Comparison of ENCODE assay signal across 19 cellular contexts in the genomic region with DNA sequence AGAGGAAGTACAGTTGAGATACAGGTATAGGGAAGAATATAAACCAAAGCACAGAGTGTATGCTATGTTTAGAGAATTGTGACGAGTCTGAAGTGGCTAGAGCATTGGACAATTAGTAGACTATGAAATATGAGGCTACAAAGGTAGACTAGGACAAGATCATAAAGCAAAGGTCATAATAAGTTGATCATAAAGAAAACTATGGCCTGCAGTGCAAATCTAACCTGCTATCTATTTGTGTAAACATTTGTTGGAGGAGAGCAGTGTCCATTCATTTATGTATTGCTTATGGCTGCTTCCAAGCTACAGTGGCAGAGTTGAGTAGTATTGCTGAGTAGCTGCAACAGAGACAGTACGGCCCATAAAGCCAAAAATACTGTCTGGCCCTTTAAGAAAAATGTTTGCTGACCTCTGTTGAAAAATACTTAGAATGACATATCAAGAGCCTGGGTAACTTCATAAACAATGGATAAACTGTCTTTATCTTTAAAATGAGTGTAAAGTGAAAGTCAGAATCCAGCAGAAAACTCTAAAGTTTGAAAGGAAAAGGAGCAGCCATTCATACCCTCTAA. TPM values are rescaled to one million over a fixed set of nuclear protein-coding genes. Genes with fewer than 3 reads are reported as not detected.
"Had no signal": no experiment of that assay in that cellular context is flagged by ENCODE, and none has a peak within 500 bp of the region (broad histone marks: within the 10 kb centered on the region; RNA-seq: fewer than 3 reads in every experiment).

No MANE protein-coding gene starts in this region.

- H3K27me3 ChIP-seq: tibial artery, uterus had no signal

- H3K4me3 ChIP-seq: tibial artery, uterus had no signal

- H3K9me3 ChIP-seq: tibial artery, uterus had no signal

- H3K27ac ChIP-seq: tibial artery, uterus had no signal

- H3K4me1 Mint-ChIP-seq: activated T-helper 17 cell treated with anti-CD3 and anti-CD28 coated beads, Interleukin-2, amount 50 U/mL, for 72 hours; memory B cell had no signal

- ATAC-seq: activated CD4-positive, CD25-positive, alpha-beta regulatory T cell treated with anti-CD3 and anti-CD28 coated beads, Interleukin-2, amount 50 U/mL, for 24 hours; left ventricle myocardium superior had no signal

- DNase-seq: activated CD4-positive, alpha-beta T cell treated with anti-CD3 and anti-CD28 coated beads, Interleukin-2, amount 50 U/mL, for 1 hour; activated naive CD4-positive, alpha-beta T cell treated with Interleukin-2 at 50 U/mL for 16 hours; hypothalamus; kidney; left ventricle myocardium superior; posterior cingulate gyrus; retina; stimulated activated CD4-positive, alpha-beta T cell treated with anti-CD3 and anti-CD28 coated beads, Interleukin-2, amount 100 ng/mL, for 48 hours; stimulated activated naive CD4-positive, alpha-beta T cell; tibial artery; uterus had no signal

- H3K4me3 Mint-ChIP-seq: activated T-helper 17 cell treated with anti-CD3 and anti-CD28 coated beads, Interleukin-2, amount 50 U/mL, for 72 hours; memory B cell; natural killer cell treated with Interleukin-12 subunit alpha and Interleukin-12 subunit beta and Interleukin-15 and Interleukin-18, amount 100 ng/mL, for 72 hours; T-helper 2 cell treated with Interferon-gamma antibody and Interleukin-4, amounts not matched to agents 5 μg/mL and 100 μg/mL, for 36 hours had no signal

- H3K36me3 Mint-ChIP-seq: memory B cell; natural killer cell treated with Interleukin-12 subunit alpha and Interleukin-12 subunit beta and Interleukin-15 and Interleukin-18, amount 100 ng/mL, for 72 hours had no signal

- H3K27ac Mint-ChIP-seq: activated T-helper 17 cell treated with anti-CD3 and anti-CD28 coated beads, Interleukin-2, amount 50 U/mL, for 72 hours; memory B cell; natural killer cell treated with Interleukin-12 subunit alpha and Interleukin-12 subunit beta and Interleukin-15 and Interleukin-18, amount 100 ng/mL, for 72 hours; T-helper 2 cell treated with Interferon-gamma antibody and Interleukin-4, amounts not matched to agents 5 μg/mL and 100 μg/mL, for 36 hours had no signal

- H3K4me1 ChIP-seq: tibial artery, uterus had no signal

- H3K36me3 ChIP-seq: tibial artery, uterus had no signal

- H3K9me3 Mint-ChIP-seq: activated T-helper 17 cell treated with anti-CD3 and anti-CD28 coated beads, Interleukin-2, amount 50 U/mL, for 72 hours; memory B cell; natural killer cell treated with Interleukin-12 subunit alpha and Interleukin-12 subunit beta and Interleukin-15 and Interleukin-18, amount 100 ng/mL, for 72 hours; T-helper 2 cell treated with Interferon-gamma antibody and Interleukin-4, amounts not matched to agents 5 μg/mL and 100 μg/mL, for 36 hours had no signal

RNA-seq across cellular contexts. Expression of a gene that starts 14.5 kb away (rescaled TPM):
- total RNA-seq: activated T-helper 17 cell treated with anti-CD3 and anti-CD28 coated beads, Interleukin-2, amount 50 U/mL, for 72 hours; cerebellum; dermis microvascular lymphatic vessel endothelial cell; kidney; left ventricle myocardium superior; natural killer cell treated with Interleukin-12 subunit alpha and Interleukin-12 subunit beta and Interleukin-15 and Interleukin-18, amount 100 ng/mL, for 72 hours; subcutaneous adipose tissue had no signal

RNA-seq across cellular contexts. Expression of a gene that starts 23.5 kb away (rescaled TPM):
- total RNA-seq: activated T-helper 17 cell treated with anti-CD3 and anti-CD28 coated beads, Interleukin-2, amount 50 U/mL, for 72 hours; natural killer cell treated with Interleukin-12 subunit alpha and Interleukin-12 subunit beta and Interleukin-15 and Interleukin-18, amount 100 ng/mL, for 72 hours had no signal

RNA-seq across cellular contexts. Expression of a gene that starts 27.7 kb away (rescaled TPM):
- total RNA-seq: natural killer cell treated with Interleukin-12 subunit alpha and Interleukin-12 subunit beta and Interleukin-15 and Interleukin-18, amount 100 ng/mL, for 72 hours had no signal

RNA-seq across cellular contexts. Expression of a gene that starts 37.0 kb away (rescaled TPM):
- total RNA-seq: activated T-helper 17 cell treated with anti-CD3 and anti-CD28 coated beads, Interleukin-2, amount 50 U/mL, for 72 hours; cerebellum; dermis microvascular lymphatic vessel endothelial cell; kidney; left ventricle myocardium superior; natural killer cell treated with Interleukin-12 subunit alpha and Interleukin-12 subunit beta and Interleukin-15 and Interleukin-18, amount 100 ng/mL, for 72 hours; subcutaneous adipose tissue; uterus had no signal

RNA-seq across cellular contexts. Expression of a gene that starts 49.9 kb away (rescaled TPM):
- total RNA-seq: activated T-helper 17 cell treated with anti-CD3 and anti-CD28 coated beads, Interleukin-2, amount 50 U/mL, for 72 hours; cerebellum; dermis microvascular lymphatic vessel endothelial cell; kidney; left ventricle myocardium superior; natural killer cell treated with Interleukin-12 subunit alpha and Interleukin-12 subunit beta and Interleukin-15 and Interleukin-18, amount 100 ng/mL, for 72 hours; subcutaneous adipose tissue; uterus had no signal
